Comparison of ENCODE assay signal across 9 cellular contexts in genomic region chr7:83271212-83272099, GRCh38.
A peak's percentile ranks its signal among the peaks of the same experiment; 100 is the strongest.
DNase-seq lines count a peak whose midpoint lies in the region; ATAC-seq, FAIRE-seq and TF ChIP-seq lines count a peak whose summit lies in the region.
"Had no signal": no experiment of that assay in that cellular context is flagged by ENCODE, and none has a peak within 500 bp of the region (broad histone marks: within the 10 kb centered on the region; RNA-seq: fewer than 3 reads in every experiment).

No MANE protein-coding gene starts in this region.

- POLR2A ChIA-PET in HEK293T (lab: Yijun Ruan, JAX), result interaction anchor here (1.5 kb wide), 1 partner anchor 109 kb away, joined by 4 read pairs; the partner anchor contains the start of gene PCLO

- no peaks in the 10 kb centered on the region for H3K36me3 ChIP-seq in NT2/D1 (ENCODE audit: insufficient read depth, insufficient read length, low read length)

- DNase-seq in AG10803 (ENCODE audit: low read depth) (peak; percentile 25), HEK293T (ENCODE audit: extremely low spot score) (peak; percentile 24), NT2/D1 (ENCODE audit: low read depth, low spot score) (peak; percentile 27), fibroblast of mammary gland (ENCODE audit: low read depth) (peak; percentile 26), urothelium cell line (ENCODE audit: low spot score) (peak; percentile 48), GDM1 (lab: John Stamatoyannopoulos, UW) (no peak)
- DNase-seq in stimulated activated CD4-positive, alpha-beta T cell treated with anti-CD3 and anti-CD28 coated beads, Interleukin-4, amount 100 ng/mL, for 1 hour, result no peak
- DNase-seq: activated naive CD8-positive, alpha-beta T cell treated with anti-CD3 and anti-CD28 coated beads, Interleukin-2, amount 10 ng/mL, durations not matched to agents 7 days and 5 days had no signal

- CTCF ChIA-PET in HEK293T (lab: Yijun Ruan, JAX), result no interaction called here

- no peaks in the 10 kb centered on the region for H3K27me3 ChIP-seq in NT2/D1 (ENCODE audit: insufficient read depth, insufficient read length)

- no peaks in the 10 kb centered on the region for H3K9me3 ChIP-seq in NT2/D1 (ENCODE audit: insufficient read depth, low read length)

- no peak for ATAC-seq in GM21737 (IDR thresholded peaks at IDR 0.05; ENCODE audit: unreplicated experiment)

- H3K9ac ChIP-seq in NT2/D1 (ENCODE audit: insufficient read length, low read depth), result no peak overlapping the region

- peak; percentile 45 for TF ChIP-seq CTCF in AG10803 (conservative IDR thresholded peaks at IDR 0.05; ENCODE audit: low read length)
- peak; percentile 21 for TF ChIP-seq CTCF in fibroblast of mammary gland (conservative IDR thresholded peaks at IDR 0.05; ENCODE audit: control insufficient read depth, insufficient read depth, low read depth, low read length)

- H3K4me3 ChIP-seq in AG10803 (ENCODE audit: low read length) (no peak overlapping the region), NT2/D1 (ENCODE audit: insufficient read length, low read depth) (no peak overlapping the region), fibroblast of mammary gland (ENCODE audit: control insufficient read depth, low read depth, low read length) (no peak overlapping the region)

- H3K4me1 ChIP-seq in NT2/D1 (ENCODE audit: insufficient read depth, insufficient read length), result no peaks in the 10 kb centered on the region

- no peak for FAIRE-seq in urothelium cell line (lab: Jason Lieb, UNC)

TF ChIP-seq in HEK293T, 16 proteins besides CTCF, POLR2A, EP300 and RAD21:
- TF ChIP-seq LEF1 (IDR thresholded peaks at IDR 0.05; ENCODE audit: borderline replicate concordance), result no peak
- no peak for TF ChIP-seq CTBP1 (IDR thresholded peaks at IDR 0.05; ENCODE audit: borderline replicate concordance)
- no peak for TF ChIP-seq ZNF384 (IDR thresholded peaks at IDR 0.05)
- no peak for TF ChIP-seq TARDBP (IDR thresholded peaks at IDR 0.05)
- no peak for TF ChIP-seq SUZ12 (IDR thresholded peaks at IDR 0.05)
- TF ChIP-seq SP1 (IDR thresholded peaks at IDR 0.05), result no peak
- no peak for TF ChIP-seq FOXA1 (IDR thresholded peaks at IDR 0.05)
- no peak for TF ChIP-seq NFRKB (IDR thresholded peaks at IDR 0.05)
- no peak for TF ChIP-seq PKNOX1 (IDR thresholded peaks at IDR 0.05)
- no peak for TF ChIP-seq ARNT (IDR thresholded peaks at IDR 0.05)
- TF ChIP-seq L3MBTL2 (conservative IDR thresholded peaks at IDR 0.05), result no peak

Comparison
In these comparisons a context has a peak if more than half of its experiments do, and no peak if none do; other contexts are left out.
1. DNase-seq: peak in AG10803 (single experiment), HEK293T (single experiment), NT2/D1 (single experiment), fibroblast of mammary gland (single experiment) and urothelium cell line (single experiment); none in stimulated activated CD4-positive, alpha-beta T cell treated with anti-CD3 and anti-CD28 coated beads, Interleukin-4, amount 100 ng/mL, for 1 hour (single experiment) and GDM1 (single experiment).